Comparison of ENCODE assay signal across 30 cellular contexts in the genomic region with DNA sequence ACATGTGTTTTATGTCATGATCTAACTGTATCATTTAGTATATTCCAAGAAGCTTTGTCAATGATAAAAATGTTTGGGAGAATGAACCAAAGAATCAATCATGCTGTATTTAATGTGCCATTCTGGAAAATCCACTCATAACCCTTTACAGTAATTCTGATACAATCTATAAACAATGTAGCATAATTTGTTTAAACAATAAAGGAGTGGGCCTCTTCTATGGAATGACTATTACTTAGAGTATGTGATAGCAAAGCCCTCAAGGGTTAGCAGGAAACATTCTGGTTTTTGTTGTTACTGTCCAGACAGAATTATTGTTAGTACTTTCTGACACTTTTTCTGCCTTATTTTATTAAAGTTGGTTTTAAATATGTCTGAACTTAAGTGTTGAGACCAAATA.
"Had no signal": no experiment of that assay in that cellular context is flagged by ENCODE, and none has a peak within 500 bp of the region (broad histone marks: within the 10 kb centered on the region; RNA-seq: fewer than 3 reads in every experiment).

No MANE protein-coding gene starts in this region.

- H3K36me3 ChIP-seq: ascending aorta, cardiac muscle cell had no signal

- DNase-seq: activated B cell treated with CpG ODN at 0.5 μM for 24 hours; activated CD4-positive, alpha-beta memory T cell treated with anti-CD3 and anti-CD28 coated beads for 36 hours; activated CD4-positive, alpha-beta T cell treated with anti-CD3 and anti-CD28 coated beads for 4 hours; activated CD4-positive, alpha-beta T cell treated with anti-CD3 and anti-CD28 coated beads, Interleukin-2, amount 10 ng/mL, durations not matched to agents 24 days and 14 days; activated CD4-positive, alpha-beta T cell treated with anti-CD3 and anti-CD28 coated beads, Interleukin-2, amount 50 U/mL, for 1 hour; activated CD4-positive, alpha-beta T cell treated with anti-CD3 and anti-CD28 coated beads, Interleukin-2, amount 50 U/mL, for 4 hours; activated CD4-positive, CD25-positive, alpha-beta regulatory T cell treated with anti-CD3 and anti-CD28 coated beads, Interleukin-2, amount 50 U/mL, for 72 hours; activated CD8-positive, alpha-beta memory T cell treated with anti-CD3 and anti-CD28 coated beads, Interleukin-2, amount 50 U/mL, for 4 hours; activated CD8-positive, alpha-beta T cell treated with anti-CD3 and anti-CD28 coated beads for 36 hours; activated effector memory CD4-positive, alpha-beta T cell treated with anti-CD3 and anti-CD28 coated beads, Interleukin-2, amount 50 U/mL, for 16 hours; activated gamma-delta T cell treated with Interleukin-2 at 50 U/mL for 16 hours; activated naive CD4-positive, alpha-beta T cell; activated naive CD4-positive, alpha-beta T cell treated with anti-CD3 and anti-CD28 coated beads for 36 hours; activated naive CD8-positive, alpha-beta T cell treated with anti-CD3 and anti-CD28 coated beads, Interleukin-2, amount 10 ng/mL, durations not matched to agents 7 days and 5 days; activated naive CD8-positive, alpha-beta T cell treated with anti-CD3 and anti-CD28 coated beads, Interleukin-2, amount 50 U/mL, for 24 hours; activated T-cell treated with anti-CD3 and anti-CD28 coated beads for 4 hours; activated T-cell treated with anti-CD3 and anti-CD28 coated beads, Interleukin-2, amount 50 U/mL, for 1 hour; activated T-cell treated with anti-CD3 and anti-CD28 coated beads, Interleukin-2, amount 50 U/mL, for 4 hours; activated T-cell treated with anti-CD3 and anti-CD28 coated beads, Interleukin-2, amount 50 U/mL, for 72 hours; amygdala; anterior cingulate cortex; caudate nucleus; cerebellar nuclear complex; T-helper 1 cell; T-helper 2 cell; T-helper 9 cell had no signal

- ATAC-seq: activated CD8-positive, alpha-beta T cell treated with anti-CD3 and anti-CD28 coated beads for 36 hours; activated naive CD8-positive, alpha-beta T cell treated with anti-CD3 and anti-CD28 coated beads, Interleukin-2, amount 50 U/mL, for 24 hours; activated T-cell treated with anti-CD3 and anti-CD28 coated beads, Interleukin-2, amount 50 U/mL, for 4 hours; activated T-cell treated with anti-CD3 and anti-CD28 coated beads, Interleukin-2, amount 50 U/mL, for 72 hours; activated T-helper 17 cell treated with anti-CD3 and anti-CD28 coated beads, Interleukin-2, amount 50 U/mL, for 72 hours had no signal

- H3K4me3 ChIP-seq: ascending aorta, cardiac muscle cell had no signal

- H3K9me3 ChIP-seq: ascending aorta had no signal

- H3K27me3 ChIP-seq: ascending aorta, cardiac muscle cell had no signal

- H3K27ac ChIP-seq: ascending aorta, cardiac muscle cell, VCaP had no signal

- H3K4me1 ChIP-seq: ascending aorta had no signal
